Comparison of ENCODE assay signal across 20 cellular contexts in the genomic region with DNA sequence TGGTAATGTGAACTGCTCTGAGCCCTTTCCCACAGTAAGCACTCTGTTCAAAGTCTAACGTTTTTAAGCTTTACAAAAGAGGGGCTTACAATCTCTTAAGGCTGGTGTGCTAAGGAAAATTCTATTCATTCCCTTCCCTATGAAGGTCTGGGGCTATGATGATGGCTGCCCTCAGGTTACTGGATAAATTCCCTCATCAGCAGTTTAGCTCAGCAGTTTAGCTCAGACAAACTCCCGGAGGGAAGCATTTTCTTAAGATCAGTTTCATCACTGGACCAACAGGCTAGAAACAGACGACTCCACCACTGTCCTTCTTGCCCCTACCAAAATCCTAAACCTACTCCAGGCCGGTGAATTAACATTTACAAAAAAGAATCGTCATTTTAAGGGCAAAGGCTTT.
"Had no signal": no experiment of that assay in that cellular context is flagged by ENCODE, and none has a peak within 500 bp of the region (broad histone marks: within the 10 kb centered on the region; RNA-seq: fewer than 3 reads in every experiment).

No MANE protein-coding gene starts in this region.

- ATAC-seq: stimulated activated naive CD8-positive, alpha-beta T cell treated with anti-CD3 and anti-CD28 coated beads, Interleukin-15, amount 100 ng/mL, for 72 hours had no signal

- H3K4me1 ChIP-seq: prostate gland, SJSA1 had no signal

- H3K9me3 ChIP-seq: prostate gland, SJSA1 had no signal

- H3K27me3 ChIP-seq: SJSA1 had no signal

- H3K27ac Mint-ChIP-seq: nephron, type B pancreatic cell had no signal

- DNase-seq: activated CD8-positive, alpha-beta memory T cell treated with anti-CD3 and anti-CD28 coated beads for 24 hours; central memory CD4-positive, alpha-beta T cell; cortex of kidney; effector CD4-positive, alpha-beta T cell; foreskin fibroblast; kidney glomerular epithelial cell; occipital lobe; right cardiac atrium; stimulated activated CD4-positive, alpha-beta T cell treated with anti-CD3 and anti-CD28 coated beads, Interleukin-4, amount 100 ng/mL, for 4 hours; stimulated activated CD8-positive, alpha-beta memory T cell treated with anti-CD3 and anti-CD28 coated beads, Interleukin-4, amount 100 ng/mL, for 48 hours; stimulated activated naive CD8-positive, alpha-beta T cell treated with anti-CD3 and anti-CD28 coated beads, Interleukin-15, amount 100 ng/mL, for 72 hours; SW 1271 had no signal

- H3K4me1 Mint-ChIP-seq: brain, nephron had no signal

- H3K27ac ChIP-seq: prostate gland, SJSA1 had no signal

- H3K27me3 Mint-ChIP-seq: activated naive CD8-positive, alpha-beta T cell; brain; stimulated activated naive CD8-positive, alpha-beta T cell treated with anti-CD3 and anti-CD28 coated beads, Interleukin-15, amount 100 ng/mL, for 72 hours; type B pancreatic cell had no signal

- H3K4me2 ChIP-seq: smooth muscle cell had no signal

- H3K9me3 Mint-ChIP-seq: brain; nephron; stimulated activated naive CD8-positive, alpha-beta T cell treated with anti-CD3 and anti-CD28 coated beads, Interleukin-15, amount 100 ng/mL, for 72 hours; type B pancreatic cell had no signal

- H3K4me3 Mint-ChIP-seq: activated naive CD8-positive, alpha-beta T cell; brain; nephron; stimulated activated naive CD8-positive, alpha-beta T cell treated with anti-CD3 and anti-CD28 coated beads, Interleukin-15, amount 100 ng/mL, for 72 hours; type B pancreatic cell had no signal

- FAIRE-seq: endothelial cell of umbilical vein had no signal

- H3K4me3 ChIP-seq: prostate gland, SJSA1, smooth muscle cell had no signal
